Comparison of ENCODE assay signal across 30 cellular contexts in the genomic region with DNA sequence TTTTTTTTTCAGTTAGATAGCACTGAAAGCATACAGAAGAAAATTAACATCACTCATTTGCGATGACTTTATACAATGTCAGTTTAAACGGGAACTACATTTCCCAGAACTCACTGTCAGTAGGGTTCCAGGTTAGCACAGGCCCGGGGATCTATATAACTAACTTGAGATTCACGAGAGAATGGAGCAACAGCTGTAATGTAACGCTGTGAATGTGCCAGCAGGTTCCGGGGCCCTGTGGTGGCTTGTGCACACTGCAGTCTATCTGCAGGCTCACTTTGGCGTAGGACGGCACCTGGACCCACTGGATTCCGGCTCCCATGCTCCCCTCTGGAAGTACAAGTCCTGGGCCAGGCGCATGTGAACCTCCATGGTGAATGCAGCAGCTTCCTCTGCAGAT. TPM values are rescaled to one million over a fixed set of nuclear protein-coding genes. Genes with fewer than 3 reads are reported as not detected.
"Had no signal": no experiment of that assay in that cellular context is flagged by ENCODE, and none has a peak within 500 bp of the region (broad histone marks: within the 10 kb centered on the region; RNA-seq: fewer than 3 reads in every experiment).

No MANE protein-coding gene starts in this region.

- H3K9ac ChIP-seq: KMS-11 had no signal

- H3K27ac ChIP-seq: brain microvascular endothelial cell, cardiac muscle cell had no signal

- H3K4me3 ChIP-seq: cardiac muscle cell, MG63 had no signal

- H3K27ac Mint-ChIP-seq: activated CD4-positive, alpha-beta T cell treated with anti-CD3 and anti-CD28 coated beads, Interleukin-2, amount 10 ng/mL, durations not matched to agents 24 days and 14 days; activated naive CD4-positive, alpha-beta T cell treated with anti-CD3 and anti-CD28 coated beads, Interleukin-2, amount 50 U/mL, for 72 hours; activated naive CD8-positive, alpha-beta T cell treated with anti-CD3 and anti-CD28 coated beads, Interleukin-2, amount 50 U/mL, for 24 hours had no signal

- H3K9me3 ChIP-seq: MG63 had no signal

- ATAC-seq: activated CD8-positive, alpha-beta memory T cell treated with anti-CD3 and anti-CD28 coated beads, Interleukin-2, amount 10 ng/mL, durations not matched to agents 7 days and 5 days; activated naive CD4-positive, alpha-beta T cell treated with anti-CD3 and anti-CD28 coated beads, Interleukin-2, amount 50 U/mL, for 72 hours; activated naive CD8-positive, alpha-beta T cell treated with anti-CD3 and anti-CD28 coated beads, Interleukin-2, amount 50 U/mL, for 24 hours; activated T-cell treated with anti-CD3 and anti-CD28 coated beads, Interleukin-2, amount 50 U/mL, for 4 hours; Panc1; Right ventricle myocardium inferior had no signal

- H3K27me3 Mint-ChIP-seq: activated B cell treated with CpG ODN at 0.5 μM for 24 hours had no signal

- H3K36me3 ChIP-seq: brain microvascular endothelial cell, cardiac muscle cell, MG63 had no signal

- DNase-seq: activated B cell treated with CpG ODN at 0.5 μM for 24 hours; activated CD4-positive, alpha-beta T cell treated with anti-CD3 and anti-CD28 coated beads for 1 hour; activated CD4-positive, alpha-beta T cell treated with anti-CD3 and anti-CD28 coated beads, Interleukin-2, amount 10 ng/mL, durations not matched to agents 24 days and 14 days; activated CD4-positive, alpha-beta T cell treated with anti-CD3 and anti-CD28 coated beads, Interleukin-2, amount 50 U/mL, for 48 hours; activated CD8-positive, alpha-beta memory T cell treated with anti-CD3 and anti-CD28 coated beads, Interleukin-2, amount 10 ng/mL, durations not matched to agents 7 days and 5 days; activated effector memory CD4-positive, alpha-beta T cell treated with anti-CD3 and anti-CD28 coated beads, Interleukin-2, amount 50 U/mL, for 16 hours; activated naive CD4-positive, alpha-beta T cell treated with Interleukin-2 at 50 U/mL for 16 hours; activated naive CD8-positive, alpha-beta T cell treated with anti-CD3 and anti-CD28 coated beads, Interleukin-2, amount 50 U/mL, for 24 hours; activated T-cell treated with anti-CD3 and anti-CD28 coated beads, Interleukin-2, amount 50 U/mL, for 4 hours; amygdala; MG63; NCI-H1105; NCI-H1436; NCI-H1694 treated with DMSO at 0.1 percent for 48 hours; NCI-H2081; NCI-H446 treated with DMSO at 0.1 percent for 48 hours; NCI-H524 treated with DMSO at 0.1 percent for 48 hours; NCI-H774; NK-92 treated with Interleukin-12 subunit alpha and Interleukin-12 subunit beta, amount 100 ng/mL, for 24 hours; OCI-M1; RPMI8226; T-helper 9 cell had no signal

- H3K27me3 ChIP-seq: brain microvascular endothelial cell, cardiac muscle cell, MG63 had no signal

- H3K4me3 Mint-ChIP-seq: activated B cell treated with CpG ODN at 0.5 μM for 24 hours; activated CD4-positive, alpha-beta T cell treated with anti-CD3 and anti-CD28 coated beads, Interleukin-2, amount 10 ng/mL, durations not matched to agents 24 days and 14 days; activated CD8-positive, alpha-beta memory T cell treated with anti-CD3 and anti-CD28 coated beads, Interleukin-2, amount 10 ng/mL, durations not matched to agents 7 days and 5 days; activated naive CD8-positive, alpha-beta T cell treated with anti-CD3 and anti-CD28 coated beads, Interleukin-2, amount 50 U/mL, for 24 hours; activated T-cell treated with anti-CD3 and anti-CD28 coated beads, Interleukin-2, amount 50 U/mL, for 4 hours; T-helper 1 cell treated with Interleukin-12 subunit alpha and Interleukin-12 subunit beta and Interleukin-4 antibody, amounts not matched to agents 30 μg/mL and 1 μg/mL, for 36 hours had no signal

RNA-seq across cellular contexts. Expression of gene CCR1, which starts 19.4 kb away (rescaled TPM):
- total RNA-seq: cardiac muscle cell had no signal
- polyA plus RNA-seq: cardiac muscle cell had no signal

RNA-seq across cellular contexts. Expression of gene CCR3, which starts 53.6 kb away (rescaled TPM):
- total RNA-seq: activated B cell treated with CpG ODN at 0.5 μM for 24 hours; activated CD4-positive, alpha-beta T cell treated with anti-CD3 and anti-CD28 coated beads, Interleukin-2, amount 10 ng/mL, durations not matched to agents 24 days and 14 days; activated naive CD4-positive, alpha-beta T cell treated with anti-CD3 and anti-CD28 coated beads, Interleukin-2, amount 50 U/mL, for 72 hours; activated T-cell treated with anti-CD3 and anti-CD28 coated beads, Interleukin-2, amount 50 U/mL, for 4 hours; cardiac muscle cell; Right ventricle myocardium inferior; SK-MEL-5 had no signal
- polyA plus RNA-seq: cardiac muscle cell had no signal
